In genomic region chr14:37142835-37143499, GRCh38 we compare ENCODE assay signal across 14 cellular contexts. TPM values are rescaled to one million over a fixed set of nuclear protein-coding genes. Genes with fewer than 3 reads are reported as not detected.
A peak's percentile ranks its signal among the peaks of the same experiment; 100 is the strongest.
DNase-seq lines count a peak whose midpoint lies in the region; ATAC-seq and TF ChIP-seq lines count a peak whose summit lies in the region.
"Had no signal": no experiment of that assay in that cellular context is flagged by ENCODE, and none has a peak within 500 bp of the region (broad histone marks: within the 10 kb centered on the region; RNA-seq: fewer than 3 reads in every experiment).

No MANE protein-coding gene starts in this region.

- H3K36me3 Mint-ChIP-seq in WTC11: no peaks in the 10 kb centered on the region
- H3K36me3 Mint-ChIP-seq: activated naive CD8-positive, alpha-beta T cell had no signal

- no peaks in the 10 kb centered on the region for H3K27me3 Mint-ChIP-seq in WTC11 (ENCODE audit: low read depth)
- H3K27me3 Mint-ChIP-seq: activated naive CD8-positive, alpha-beta T cell had no signal

- H3K4me3 Mint-ChIP-seq in WTC11: no peak overlapping the region
- H3K4me3 Mint-ChIP-seq: activated CD8-positive, alpha-beta T cell treated with anti-CD3 and anti-CD28 coated beads, Interleukin-2, amount 10 ng/mL, durations not matched to agents 7 days and 5 days; activated naive CD8-positive, alpha-beta T cell; endodermal cell had no signal

- DNase-seq in A172 (ENCODE audit: low spot score) (peak; percentile 73), HPDE6-E6E7 (ENCODE audit: extremely low spot score) (peak; percentile 8), WTC11 (ENCODE audit: low spot score) (no peak), glomerular visceral epithelial cell (ENCODE audit: extremely low spot score) (peak; percentile 52), anterior cingulate cortex (lab: John Stamatoyannopoulos, UW) (no peak), NCI-H748 treated with DMSO at 0.1 percent for 48 hours (lab: John Stamatoyannopoulos, UW) (no peak), activated gamma-delta T cell (lab: John Stamatoyannopoulos, UW) (no peak)
- DNase-seq: activated CD8-positive, alpha-beta T cell treated with anti-CD3 and anti-CD28 coated beads, Interleukin-2, amount 10 ng/mL, durations not matched to agents 7 days and 5 days; endodermal cell; sigmoid colon; T-helper 2 cell; transverse colon had no signal

- no peak overlapping the region for H3K27ac Mint-ChIP-seq in WTC11
- H3K27ac Mint-ChIP-seq: activated CD8-positive, alpha-beta T cell treated with anti-CD3 and anti-CD28 coated beads, Interleukin-2, amount 10 ng/mL, durations not matched to agents 7 days and 5 days; activated naive CD8-positive, alpha-beta T cell; endodermal cell had no signal

- ATAC-seq in WTC11 (peak; percentile 36; the same call in 1 of the 2 replicates), GM18909 (IDR thresholded peaks at IDR 0.05; ENCODE audit: poor library complexity, unreplicated experiment) (no peak)
- ATAC-seq: activated CD8-positive, alpha-beta T cell treated with anti-CD3 and anti-CD28 coated beads, Interleukin-2, amount 10 ng/mL, durations not matched to agents 7 days and 5 days had no signal

- no peak for TF ChIP-seq CTCF in WTC11 (IDR thresholded peaks at IDR 0.05)

- POLR2A ChIA-PET in WTC11 (lab: Charles Lee): no interaction called here

- peaks cover 8% of the 10 kb centered on the region; the same call in 1 of the 2 replicates for H3K4me1 Mint-ChIP-seq in WTC11

- CTCF ChIA-PET in WTC11 (lab: Charles Lee): interaction anchor here (1.0 to 1.8 kb wide), 5 partner anchors 9 to 495 kb away, joined by 3 to 8 read pairs (median 5); no protein-coding TSS in a partner anchor

- no peaks in the 10 kb centered on the region for H3K9me3 Mint-ChIP-seq in WTC11
- H3K9me3 Mint-ChIP-seq: endodermal cell had no signal

TF ChIP-seq in WTC11, 78 proteins besides CTCF, POLR2A, EP300 and RAD21:
- TF ChIP-seq ATF1 (CRISPR knock-in tag; IDR thresholded peaks at IDR 0.05): no peak
- TF ChIP-seq ZNF671 (CRISPR knock-in tag; IDR thresholded peaks at IDR 0.05): no peak
- no peak for TF ChIP-seq TCF7 (CRISPR knock-in tag; IDR thresholded peaks at IDR 0.05; ENCODE audit: low read depth)
- TF ChIP-seq TEAD4 (CRISPR knock-in tag; IDR thresholded peaks at IDR 0.05): no peak
- TF ChIP-seq RORB (CRISPR knock-in tag; IDR thresholded peaks at IDR 0.05): no peak
- TF ChIP-seq, protein P1, sequence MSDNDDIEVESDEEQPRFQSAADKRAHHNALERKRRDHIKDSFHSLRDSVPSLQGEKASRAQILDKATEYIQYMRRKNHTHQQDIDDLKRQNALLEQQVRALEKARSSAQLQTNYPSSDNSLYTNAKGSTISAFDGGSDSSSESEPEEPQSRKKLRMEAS (CRISPR knock-in tag; IDR thresholded peaks at IDR 0.05): no peak
- no peak for TF ChIP-seq OVOL2 (CRISPR knock-in tag; IDR thresholded peaks at IDR 0.05; ENCODE audit: borderline replicate concordance)
- TF ChIP-seq E2F4 (CRISPR knock-in tag; IDR thresholded peaks at IDR 0.05; ENCODE audit: borderline replicate concordance, low read depth): no peak
- no peak for TF ChIP-seq GRHL2 (CRISPR knock-in tag; IDR thresholded peaks at IDR 0.05; ENCODE audit: insufficient replicate concordance, severe bottlenecking)
- TF ChIP-seq, protein P2, sequence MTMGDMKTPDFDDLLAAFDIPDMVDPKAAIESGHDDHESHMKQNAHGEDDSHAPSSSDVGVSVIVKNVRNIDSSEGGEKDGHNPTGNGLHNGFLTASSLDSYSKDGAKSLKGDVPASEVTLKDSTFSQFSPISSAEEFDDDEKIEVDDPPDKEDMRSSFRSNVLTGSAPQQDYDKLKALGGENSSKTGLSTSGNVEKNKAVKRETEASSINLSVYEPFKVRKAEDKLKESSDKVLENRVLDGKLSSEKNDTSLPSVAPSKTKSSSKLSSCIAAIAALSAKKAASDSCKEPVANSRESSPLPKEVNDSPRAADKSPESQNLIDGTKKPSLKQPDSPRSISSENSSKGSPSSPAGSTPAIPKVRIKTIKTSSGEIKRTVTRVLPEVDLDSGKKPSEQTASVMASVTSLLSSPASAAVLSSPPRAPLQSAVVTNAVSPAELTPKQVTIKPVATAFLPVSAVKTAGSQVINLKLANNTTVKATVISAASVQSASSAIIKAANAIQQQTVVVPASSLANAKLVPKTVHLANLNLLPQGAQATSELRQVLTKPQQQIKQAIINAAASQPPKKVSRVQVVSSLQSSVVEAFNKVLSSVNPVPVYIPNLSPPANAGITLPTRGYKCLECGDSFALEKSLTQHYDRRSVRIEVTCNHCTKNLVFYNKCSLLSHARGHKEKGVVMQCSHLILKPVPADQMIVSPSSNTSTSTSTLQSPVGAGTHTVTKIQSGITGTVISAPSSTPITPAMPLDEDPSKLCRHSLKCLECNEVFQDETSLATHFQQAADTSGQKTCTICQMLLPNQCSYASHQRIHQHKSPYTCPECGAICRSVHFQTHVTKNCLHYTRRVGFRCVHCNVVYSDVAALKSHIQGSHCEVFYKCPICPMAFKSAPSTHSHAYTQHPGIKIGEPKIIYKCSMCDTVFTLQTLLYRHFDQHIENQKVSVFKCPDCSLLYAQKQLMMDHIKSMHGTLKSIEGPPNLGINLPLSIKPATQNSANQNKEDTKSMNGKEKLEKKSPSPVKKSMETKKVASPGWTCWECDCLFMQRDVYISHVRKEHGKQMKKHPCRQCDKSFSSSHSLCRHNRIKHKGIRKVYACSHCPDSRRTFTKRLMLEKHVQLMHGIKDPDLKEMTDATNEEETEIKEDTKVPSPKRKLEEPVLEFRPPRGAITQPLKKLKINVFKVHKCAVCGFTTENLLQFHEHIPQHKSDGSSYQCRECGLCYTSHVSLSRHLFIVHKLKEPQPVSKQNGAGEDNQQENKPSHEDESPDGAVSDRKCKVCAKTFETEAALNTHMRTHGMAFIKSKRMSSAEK (CRISPR knock-in tag; IDR thresholded peaks at IDR 0.05; ENCODE audit: borderline replicate concordance): no peak
- no peak for TF ChIP-seq JAZF1 (CRISPR knock-in tag; IDR thresholded peaks at IDR 0.05)

RNA-seq across cellular contexts. Expression of gene SLC25A21, which starts 29.4 kb away (rescaled TPM):
- 0.22 TPM in 1 of 2 replicates, not detected in the other for total RNA-seq in A172 (2014; rRNA removed; shearing (Covaris generic))
- total RNA-seq in WTC11 (2021): 3.8 to 8.2 TPM (median 6.0 TPM) in 3 replicates
- total RNA-seq: activated CD8-positive, alpha-beta T cell treated with anti-CD3 and anti-CD28 coated beads, Interleukin-2, amount 10 ng/mL, durations not matched to agents 7 days and 5 days had no signal

RNA-seq across cellular contexts. Expression of gene MIPOL1, which starts 54.8 kb away (rescaled TPM):
- total RNA-seq in A172 (2014; rRNA removed; shearing (Covaris generic)): not detected in 2 replicates
- total RNA-seq in WTC11 (2021): 12.0 to 13.1 TPM (median 12.3 TPM) in 3 replicates
- total RNA-seq: activated CD8-positive, alpha-beta T cell treated with anti-CD3 and anti-CD28 coated beads, Interleukin-2, amount 10 ng/mL, durations not matched to agents 7 days and 5 days had no signal

Comparison
In these comparisons a context has a peak if more than half of its experiments do, and no peak if none do; other contexts are left out.
1. DNase-seq: peak in A172 (single experiment), HPDE6-E6E7 (single experiment) and glomerular visceral epithelial cell (single experiment); none in WTC11 (single experiment), anterior cingulate cortex (0 of 58), NCI-H748 treated with DMSO at 0.1 percent for 48 hours (single experiment) and activated gamma-delta T cell (single experiment).
2. RNA of gene MIPOL1, which starts 54.8 kb away (total RNA-seq): 12.0 to 13.1 TPM in WTC11; not detected in A172; every median in the first group is over 10 times any median in the second.